In the genomic region with DNA sequence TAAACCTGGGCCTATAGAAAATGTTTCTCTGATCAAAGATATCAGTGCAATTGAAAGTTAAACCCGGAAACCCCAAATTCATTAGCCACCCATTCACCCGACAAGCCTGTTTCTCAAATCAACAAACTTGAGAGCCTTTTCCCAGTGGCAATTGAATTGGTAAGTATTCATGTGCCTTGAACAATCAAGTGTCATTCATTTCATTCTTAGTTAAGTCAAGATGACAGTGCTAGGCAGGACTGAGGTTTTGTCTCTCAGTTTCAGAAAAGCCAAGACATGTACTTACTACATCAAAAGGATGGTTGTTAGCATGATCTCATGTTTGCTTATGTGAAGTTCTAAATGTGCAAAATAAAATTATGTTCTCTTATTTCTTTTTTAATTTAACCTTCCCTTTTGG, we compare ENCODE assay signal across 25 cellular contexts. TPM values are rescaled to one million over a fixed set of nuclear protein-coding genes. Genes with fewer than 3 reads are reported as not detected.
DNase-seq lines count a peak whose midpoint lies in the region; ATAC-seq, FAIRE-seq and TF ChIP-seq lines count a peak whose summit lies in the region.
"Had no signal": no experiment of that assay in that cellular context is flagged by ENCODE, and none has a peak within 500 bp of the region (broad histone marks: within the 10 kb centered on the region; RNA-seq: fewer than 3 reads in every experiment).

No MANE protein-coding gene starts in this region.

- H3K36me3 Mint-ChIP-seq in stimulated activated effector memory CD8-positive, alpha-beta T cell treated with anti-CD3 and anti-CD28 coated beads, Interleukin-12 subunit alpha, Interleukin-12 subunit beta, amount 100 ng/mL, for 72 hours: peaks cover 5% of the 10 kb centered on the region
- H3K36me3 Mint-ChIP-seq in neural progenitor cell: peaks cover 9% of the 10 kb centered on the region

- H3K4me3 Mint-ChIP-seq in stimulated activated effector memory CD8-positive, alpha-beta T cell treated with anti-CD3 and anti-CD28 coated beads, Interleukin-12 subunit alpha, Interleukin-12 subunit beta, amount 100 ng/mL, for 72 hours: no peak overlapping the region
- no peak overlapping the region for H3K4me3 Mint-ChIP-seq in neural progenitor cell
- H3K4me3 Mint-ChIP-seq: CD14-positive monocyte; CD8-positive, alpha-beta memory T cell had no signal

- peak; percentile 1 for DNase-seq in DMS79 treated with DMSO at 0.1 percent for 48 hours (lab: John Stamatoyannopoulos, UW)
- no peak for DNase-seq in DMS79 (lab: John Stamatoyannopoulos, UW)
- no peak for DNase-seq in GM12878 (ENCODE audit: low read depth, low spot score)
- DNase-seq in stimulated activated effector memory CD8-positive, alpha-beta T cell treated with anti-CD3 and anti-CD28 coated beads, Interleukin-12 subunit alpha, Interleukin-12 subunit beta, amount 100 ng/mL, for 72 hours (ENCODE audit: low spot score in 2 of 2): no peak
- DNase-seq in neural progenitor cell (ENCODE audit: low spot score): no peak
- DNase-seq in heart left ventricle: no peak
- DNase-seq: ACHN; BE2C; CD8-positive, alpha-beta memory T cell; DMS 273 treated with DMSO at 0.1 percent for 48 hours; Kasumi-1; NCI-H1092 treated with DMSO at 0.1 percent for 48 hours; NCI-H1436 treated with DMSO at 0.1 percent for 48 hours; NCI-H187 treated with DMSO at 0.1 percent for 48 hours; NCI-H2107; NCI-H2227 treated with DMSO at 0.1 percent for 48 hours; PC-3; Right ventricle myocardium superior had no signal

- TF ChIP-seq CTCF in GM12878 (IDR thresholded peaks at IDR 0.05 in 2 of 3, conservative IDR thresholded peaks at IDR 0.05 in 1 of 3; ENCODE audit: control insufficient read depth in 2 of 3, extremely low read depth in 1 of 3, insufficient read depth in 1 of 3, low read depth in 3 of 3, low read length in 3 of 3): no peak
- no peak for TF ChIP-seq CTCF in neural progenitor cell (IDR thresholded peaks at IDR 0.05)
- TF ChIP-seq CTCF in heart left ventricle (IDR thresholded peaks at IDR 0.05): no peak

- H3K4me3 ChIP-seq in GM12878 (no peak overlapping the region), neural progenitor cell (no peak overlapping the region), heart left ventricle (no peak overlapping the region)
- H3K4me3 ChIP-seq: SJSA1 had no signal

- no TSS peak for BruUV-seq in GM12878 (replicated peaks; lab: Mats Ljungman, UMichigan)

- H4K20me1 ChIP-seq in GM12878 (ENCODE audit: control insufficient read depth, insufficient read depth) (no peaks in the 10 kb centered on the region), neural progenitor cell (ENCODE audit: low read depth) (no peaks in the 10 kb centered on the region)

- H3K27ac Mint-ChIP-seq in stimulated activated effector memory CD8-positive, alpha-beta T cell treated with anti-CD3 and anti-CD28 coated beads, Interleukin-12 subunit alpha, Interleukin-12 subunit beta, amount 100 ng/mL, for 72 hours: no peak overlapping the region
- no peak overlapping the region for H3K27ac Mint-ChIP-seq in neural progenitor cell
- H3K27ac Mint-ChIP-seq: CD8-positive, alpha-beta memory T cell had no signal

- RAD21 ChIA-PET in GM12878 (lab: Charles Lee; ENCODE audit: unreplicated experiment): no interaction called here

- H2AFZ ChIP-seq in GM12878 (ENCODE audit: control insufficient read depth, low read depth, low read length) (no peak overlapping the region), neural progenitor cell (replicated peaks) (no peak overlapping the region)

- CTCF ChIA-PET in GM12878 (lab: Yijun Ruan, JAX): no interaction called here

- H3K27me3 ChIP-seq in GM12878 (replicated peaks in 1 of 2; ENCODE audit: control insufficient read depth in 2 of 2, insufficient read depth in 2 of 2, low read length in 1 of 2): no peaks in the 10 kb centered on the region
- no peaks in the 10 kb centered on the region for H3K27me3 ChIP-seq in neural progenitor cell
- H3K27me3 ChIP-seq in heart left ventricle: no peaks in the 10 kb centered on the region
- H3K27me3 ChIP-seq: BE2C, SJSA1 had no signal

- SMC1A ChIA-PET in GM12878 (lab: Charles Lee; ENCODE audit: uncharacterized antibody, unreplicated experiment): no interaction called here

- H3K27ac ChIP-seq in GM12878 (ENCODE audit: control insufficient read depth, insufficient read depth) (no peak overlapping the region), neural progenitor cell (no peak overlapping the region), heart left ventricle (no peak overlapping the region)
- H3K27ac ChIP-seq: 22Rv1, SJSA1 had no signal

- no peaks in the 10 kb centered on the region for H3K9me3 Mint-ChIP-seq in stimulated activated effector memory CD8-positive, alpha-beta T cell treated with anti-CD3 and anti-CD28 coated beads, Interleukin-12 subunit alpha, Interleukin-12 subunit beta, amount 100 ng/mL, for 72 hours
- peaks cover 2% of the 10 kb centered on the region for H3K9me3 Mint-ChIP-seq in neural progenitor cell

- no peaks in the 10 kb centered on the region for H3F3A ChIP-seq in neural progenitor cell (ENCODE audit: low read depth)

- no peaks in the 10 kb centered on the region for H3K27me3 Mint-ChIP-seq in neural progenitor cell (ENCODE audit: insufficient read depth, low read depth)
- H3K27me3 Mint-ChIP-seq: CD8-positive, alpha-beta memory T cell had no signal

- no peak for TF ChIP-seq RAD21 in GM12878 (IDR thresholded peaks at IDR 0.05; ENCODE audit: insufficient read depth, low read depth, low read length)

- ATAC-seq in HG02885 (IDR thresholded peaks at IDR 0.05; ENCODE audit: poor library complexity, unreplicated experiment): peak; percentile 44
- ATAC-seq in GM12878: peak; percentile 65
- peak; percentile 43 for ATAC-seq in stimulated activated effector memory CD8-positive, alpha-beta T cell treated with anti-CD3 and anti-CD28 coated beads, Interleukin-12 subunit alpha, Interleukin-12 subunit beta, amount 100 ng/mL, for 72 hours
- no peak for ATAC-seq in GM21367 (IDR thresholded peaks at IDR 0.05; ENCODE audit: unreplicated experiment)
- ATAC-seq in heart left ventricle: no peak
- ATAC-seq: HepG2, PC-3 had no signal

- FAIRE-seq in GM12878 (lab: Jason Lieb, UNC): no peak
- FAIRE-seq: H54, HepG2 had no signal

- in situ Hi-C loops in GM12878 (cut with MboI): no loop called here

- POLR2A ChIA-PET in GM12878 (lab: Charles Lee): no interaction called here

- WGBS in GM12878 (ENCODE audit: insufficient coverage, insufficient replicate concordance, low lambda C conversion rate, missing lambda C conversion rate): 67% methylated on average over 2 of the region's 2 CpGs
- WGBS in heart left ventricle, 4 donors: 94 to 98% (median 97%) methylated on average over 2 of the region's 2 CpGs

- no peaks in the 10 kb centered on the region for H3K4me1 ChIP-seq in GM12878 (ENCODE audit: control insufficient read depth, insufficient read depth, low read length)
- no peaks in the 10 kb centered on the region for H3K4me1 ChIP-seq in neural progenitor cell
- peaks cover 0 to 2% (median 0%) of the 10 kb centered on the region in 12 donors for H3K4me1 ChIP-seq in heart left ventricle
- H3K4me1 ChIP-seq: SJSA1 had no signal

- H3K4me2 ChIP-seq in GM12878 (ENCODE audit: control insufficient read depth, insufficient read depth): no peak overlapping the region
- H3K4me2 ChIP-seq in neural progenitor cell: no peak overlapping the region

- H3K9me3 ChIP-seq in GM12878 (replicated peaks; ENCODE audit: control insufficient read depth, insufficient read depth, low read length): no peaks in the 10 kb centered on the region; the same call in 2 of the 3 replicates
- H3K9me3 ChIP-seq in neural progenitor cell (ENCODE audit: low read depth): no peaks in the 10 kb centered on the region
- peaks cover 0 to 5% (median 0%) of the 10 kb centered on the region in 12 donors for H3K9me3 ChIP-seq in heart left ventricle
- H3K9me3 ChIP-seq: BE2C, SJSA1 had no signal

- H3K9ac ChIP-seq in GM12878 (ENCODE audit: control insufficient read depth, insufficient read depth, low read length) (no peak overlapping the region), neural progenitor cell (no peak overlapping the region)

- TF ChIP-seq EP300 in GM12878 (IDR thresholded peaks at IDR 0.05; ENCODE audit: borderline replicate concordance in 1 of 2, control insufficient read depth in 1 of 2, low read depth in 2 of 2, low read length in 2 of 2): no peak

- TF ChIP-seq POLR2A in GM12878 (IDR thresholded peaks at IDR 0.05; ENCODE audit: low read depth, low read length): no peak
- no peak for TF ChIP-seq POLR2A in heart left ventricle (IDR thresholded peaks at IDR 0.05)

- H3K79me2 ChIP-seq in GM12878 (ENCODE audit: control insufficient read depth, insufficient read depth, low read length) (no peaks in the 10 kb centered on the region), neural progenitor cell (ENCODE audit: low read depth) (no peaks in the 10 kb centered on the region)

- no peaks in the 10 kb centered on the region for H3K4me1 Mint-ChIP-seq in stimulated activated effector memory CD8-positive, alpha-beta T cell treated with anti-CD3 and anti-CD28 coated beads, Interleukin-12 subunit alpha, Interleukin-12 subunit beta, amount 100 ng/mL, for 72 hours
- no peaks in the 10 kb centered on the region for H3K4me1 Mint-ChIP-seq in neural progenitor cell
- H3K4me1 Mint-ChIP-seq: CD8-positive, alpha-beta memory T cell had no signal

- intact Hi-C loops in GM12878 (cut with micrococcal nuclease; ENCODE audit: unreplicated experiment): no loop called here
- intact Hi-C loops in heart left ventricle (cut with DNase I): no loop called here

- H3K36me3 ChIP-seq in GM12878 (ENCODE audit: control insufficient read depth in 2 of 2, insufficient read depth in 2 of 2, low read length in 1 of 2): no peaks in the 10 kb centered on the region
- H3K36me3 ChIP-seq in neural progenitor cell: no peaks in the 10 kb centered on the region
- H3K36me3 ChIP-seq in heart left ventricle: peaks cover 0 to 42% (median 7%) of the 10 kb centered on the region in 9 donors
- H3K36me3 ChIP-seq: BE2C, SJSA1 had no signal

RNA-seq across cellular contexts. Expression of a gene that starts 32.3 kb away (rescaled TPM):
- total RNA-seq in GM12878 (2013; cell fraction: nucleolus; rRNA removed): 0.88 and 1.2 TPM in 2 replicates
- total RNA-seq in GM12878 (2014; rRNA removed) (0.06 and 0.49 TPM in 2 replicates), GM12878 (2014; rRNA removed; fragmentation: Illumina TruSeq; extraction: Trizol) (0.13 and 0.18 TPM in 2 replicates), GM12878 (2021) (0.64 and 0.67 TPM in 2 replicates), neural progenitor cell (ENCODE audit: low replicate concordance) (18.9 and 40.0 TPM in 2 replicates), heart left ventricle (10 to 100 TPM in 3 of 9 donors, 1 to 10 TPM in 6; 3.1 to 14.4 (median 9.0) TPM)
- polyA plus RNA-seq in GM12878 (2011; ENCODE audit: low read depth): not detected
- polyA plus RNA-seq in GM12878 (2011; rRNA removed) (0.04 and 0.20 TPM in 2 replicates), GM12878 (2014; fragmentation: Illumina TruSeq; extraction: Trizol) (0.21 and 0.32 TPM in 2 replicates), GM12878 (2014; fragmentation: Nextera tagmentation; extraction: Ambion mirVana) (under 1 TPM; 0.26 to 0.43 TPM), GM12878 (2014; rRNA removed) (0.28 and 1.1 TPM in 2 replicates), GM12878 (2016; fragmentation: Nextera tagmentation; extraction: Ambion mirVana) (under 1 TPM; 0.11 to 0.27 TPM), heart left ventricle (1 to 10 TPM; 3.4 to 5.6 TPM)
- not detected in 2 replicates for polyA plus RNA-seq in GM12878 (2011; cell fraction: cytosol; rRNA removed)
- polyA plus RNA-seq in GM12878 (2011; cell fraction: nucleus; rRNA removed): 0.45 TPM in 1 of 2 replicates, not detected in the other
- 0.08 and 0.36 TPM in 2 replicates for polyA plus RNA-seq in GM12878 (2012)
- polyA minus RNA-seq in GM12878 (2011; rRNA and poly(A)+ RNA removed): 0.41 TPM in 1 of 2 replicates, not detected in the other
- not detected in 2 replicates for polyA minus RNA-seq in GM12878 (2011; cell fraction: cytosol; rRNA and poly(A)+ RNA removed)
- not detected in 2 replicates for polyA minus RNA-seq in GM12878 (2011; cell fraction: nucleus; rRNA and poly(A)+ RNA removed)
- total RNA-seq: CD8-positive, alpha-beta memory T cell had no signal

Comparison
In these comparisons a context has a peak if more than half of its experiments do, and no peak if none do; other contexts are left out.
1. ATAC-seq: peak in HG02885 (single experiment), GM12878 (single experiment) and stimulated activated effector memory CD8-positive, alpha-beta T cell treated with anti-CD3 and anti-CD28 coated beads, Interleukin-12 subunit alpha, Interleukin-12 subunit beta, amount 100 ng/mL, for 72 hours (single experiment); none in GM21367 (single experiment) and heart left ventricle (0 of 4).